Comparison of ENCODE assay signal across 1 cellular context in the genomic region with DNA sequence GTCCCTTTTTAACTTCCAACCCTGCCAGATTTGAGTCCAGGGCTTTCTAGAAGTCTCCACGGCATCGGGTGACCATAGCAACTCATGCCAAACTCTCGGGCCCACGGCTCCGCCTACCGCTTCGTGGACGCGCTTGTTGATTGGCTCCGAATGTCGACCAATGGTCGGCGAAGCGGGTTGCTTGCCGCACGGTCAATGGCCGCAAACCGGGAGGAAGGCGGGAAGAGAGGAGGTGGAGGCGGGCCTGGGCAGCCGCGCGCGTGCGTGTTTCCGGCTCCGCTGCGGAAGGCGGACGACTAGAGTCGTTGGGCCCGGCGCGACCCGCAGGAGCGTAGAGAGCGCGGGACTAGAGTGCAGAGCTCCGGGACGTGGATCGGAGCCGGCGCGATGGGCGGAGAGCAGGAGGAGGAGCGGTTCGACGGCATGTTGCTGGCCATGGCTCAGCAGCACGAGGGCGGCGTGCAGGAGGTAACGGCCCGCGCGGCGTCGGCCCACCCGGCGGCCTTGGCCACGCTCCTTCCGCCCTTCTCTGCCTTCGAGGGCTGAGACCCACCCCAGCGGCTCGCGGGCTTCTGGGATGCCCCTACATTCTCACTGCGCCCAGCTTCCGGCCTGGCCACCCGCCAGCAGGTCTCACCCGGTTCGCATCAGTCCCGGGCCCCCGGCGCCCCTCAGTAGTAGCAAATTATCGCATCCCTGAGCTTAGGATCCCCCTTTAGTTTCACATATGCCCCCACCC.
A peak's percentile ranks its signal among the peaks of the same experiment; 100 is the strongest.
TF ChIP-seq lines count a peak whose summit lies in the region.

A gene (plus strand): TSS at position 282 of the 739 bp plus-strand sequence. CDS start 106 bp downstream, at position 388.

TF ChIP-seq in K562, 482 proteins besides CTCF, POLR2A, EP300 and RAD21 (continued from another document and continues in another):
- TF ChIP-seq LEF1 (IDR thresholded peaks at IDR 0.05) (no peak), DDX20 (tag; IDR thresholded peaks at IDR 0.05; ENCODE audit: low read depth) (no peak), TAL1 (IDR thresholded peaks at IDR 0.05) (no peak), ZNF274 (IDR thresholded peaks at IDR 0.05; ENCODE audit: borderline replicate concordance, low read depth, low read length) (no peak), ZNF24 (IDR thresholded peaks at IDR 0.05) (no peak), YY1 (IDR thresholded peaks at IDR 0.05; ENCODE audit: borderline replicate concordance in 1 of 3, control insufficient read depth in 1 of 3, extremely low read depth in 1 of 3, insufficient read depth in 3 of 3, insufficient read length in 1 of 3, insufficient replicate concordance in 2 of 3, low read depth in 1 of 3, low read length in 2 of 3) (peak in 1 of 3 experiments; percentile 58), CREM (IDR thresholded peaks at IDR 0.05; ENCODE audit: low read depth) (peak; percentile 92), GATAD2A (IDR thresholded peaks at IDR 0.05) (peak; percentile 32; the same call in 1 of the 2 replicates), KLF10 (CRISPR knock-in tag; IDR thresholded peaks at IDR 0.05) (no peak), ZNF445 (CRISPR knock-in tag; IDR thresholded peaks at IDR 0.05; ENCODE audit: low read depth) (no peak), MED1 (CRISPR knock-in tag; IDR thresholded peaks at IDR 0.05; ENCODE audit: borderline replicate concordance) (no peak), WHSC1 (IDR thresholded peaks at IDR 0.05; ENCODE audit: low read length) (no peak), KHSRP (IDR thresholded peaks at IDR 0.05) (no peak), SMAD1 (IDR thresholded peaks at IDR 0.05; ENCODE audit: low read depth, low read length, partially characterized antibody) (peak; percentile 33), KLF13 (tag; IDR thresholded peaks at IDR 0.05; ENCODE audit: borderline replicate concordance, low read depth) (peak; percentile 56; the same call in 1 of the 2 replicates), MEF2A (IDR thresholded peaks at IDR 0.05; ENCODE audit: control insufficient read depth, low read depth, low read length) (no peak), ZFP36 (IDR thresholded peaks at IDR 0.05; ENCODE audit: low read depth, low read length, partially characterized antibody) (no peak), HOXB6 (CRISPR knock-in tag; IDR thresholded peaks at IDR 0.05; ENCODE audit: borderline replicate concordance) (no peak), KLF16 (IDR thresholded peaks at IDR 0.05) (no peak), ARHGAP35 (IDR thresholded peaks at IDR 0.05; ENCODE audit: partially characterized antibody) (no peak), DPF2 (IDR thresholded peaks at IDR 0.05) (no peak), NFRKB (IDR thresholded peaks at IDR 0.05; ENCODE audit: low read depth) (0 out of 2 replicates have a peak, but pooled peaks have one; percentile 40), SMC3 (conservative IDR thresholded peaks at IDR 0.05; ENCODE audit: insufficient read depth, low read depth, low read length) (no peak), MTF1 (CRISPR knock-in tag; IDR thresholded peaks at IDR 0.05; ENCODE audit: borderline replicate concordance) (no peak), HEY1 (CRISPR knock-in tag; IDR thresholded peaks at IDR 0.05; ENCODE audit: borderline replicate concordance) (no peak), ZNF766 (CRISPR knock-in tag; conservative IDR thresholded peaks at IDR 0.05) (no peak), ZNF212 (CRISPR knock-in tag; IDR thresholded peaks at IDR 0.05) (no peak), ZNF561 (CRISPR knock-in tag; conservative IDR thresholded peaks at IDR 0.05) (no peak)
- TF ChIP-seq, protein P1, sequence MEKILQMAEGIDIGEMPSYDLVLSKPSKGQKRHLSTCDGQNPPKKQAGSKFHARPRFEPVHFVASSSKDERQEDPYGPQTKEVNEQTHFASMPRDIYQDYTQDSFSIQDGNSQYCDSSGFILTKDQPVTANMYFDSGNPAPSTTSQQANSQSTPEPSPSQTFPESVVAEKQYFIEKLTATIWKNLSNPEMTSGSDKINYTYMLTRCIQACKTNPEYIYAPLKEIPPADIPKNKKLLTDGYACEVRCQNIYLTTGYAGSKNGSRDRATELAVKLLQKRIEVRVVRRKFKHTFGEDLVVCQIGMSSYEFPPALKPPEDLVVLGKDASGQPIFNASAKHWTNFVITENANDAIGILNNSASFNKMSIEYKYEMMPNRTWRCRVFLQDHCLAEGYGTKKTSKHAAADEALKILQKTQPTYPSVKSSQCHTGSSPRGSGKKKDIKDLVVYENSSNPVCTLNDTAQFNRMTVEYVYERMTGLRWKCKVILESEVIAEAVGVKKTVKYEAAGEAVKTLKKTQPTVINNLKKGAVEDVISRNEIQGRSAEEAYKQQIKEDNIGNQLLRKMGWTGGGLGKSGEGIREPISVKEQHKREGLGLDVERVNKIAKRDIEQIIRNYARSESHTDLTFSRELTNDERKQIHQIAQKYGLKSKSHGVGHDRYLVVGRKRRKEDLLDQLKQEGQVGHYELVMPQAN (IDR thresholded peaks at IDR 0.05; ENCODE audit: borderline replicate concordance): peak; percentile 94
- TF ChIP-seq, protein P2, sequence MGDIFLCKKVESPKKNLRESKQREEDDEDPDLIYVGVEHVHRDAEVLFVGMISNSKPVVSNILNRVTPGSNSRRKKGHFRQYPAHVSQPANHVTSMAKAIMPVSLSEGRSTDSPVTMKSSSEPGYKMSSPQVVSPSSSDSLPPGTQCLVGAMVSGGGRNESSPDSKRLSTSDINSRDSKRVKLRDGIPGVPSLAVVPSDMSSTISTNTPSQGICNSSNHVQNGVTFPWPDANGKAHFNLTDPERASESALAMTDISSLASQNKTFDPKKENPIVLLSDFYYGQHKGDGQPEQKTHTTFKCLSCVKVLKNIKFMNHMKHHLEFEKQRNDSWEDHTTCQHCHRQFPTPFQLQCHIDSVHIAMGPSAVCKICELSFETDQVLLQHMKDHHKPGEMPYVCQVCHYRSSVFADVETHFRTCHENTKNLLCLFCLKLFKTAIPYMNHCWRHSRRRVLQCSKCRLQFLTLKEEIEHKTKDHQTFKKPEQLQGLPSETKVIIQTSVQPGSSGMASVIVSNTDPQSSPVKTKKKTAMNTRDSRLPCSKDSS (IDR thresholded peaks at IDR 0.05; ENCODE audit: low read depth, partially characterized antibody): no peak
- TF ChIP-seq, protein P3, sequence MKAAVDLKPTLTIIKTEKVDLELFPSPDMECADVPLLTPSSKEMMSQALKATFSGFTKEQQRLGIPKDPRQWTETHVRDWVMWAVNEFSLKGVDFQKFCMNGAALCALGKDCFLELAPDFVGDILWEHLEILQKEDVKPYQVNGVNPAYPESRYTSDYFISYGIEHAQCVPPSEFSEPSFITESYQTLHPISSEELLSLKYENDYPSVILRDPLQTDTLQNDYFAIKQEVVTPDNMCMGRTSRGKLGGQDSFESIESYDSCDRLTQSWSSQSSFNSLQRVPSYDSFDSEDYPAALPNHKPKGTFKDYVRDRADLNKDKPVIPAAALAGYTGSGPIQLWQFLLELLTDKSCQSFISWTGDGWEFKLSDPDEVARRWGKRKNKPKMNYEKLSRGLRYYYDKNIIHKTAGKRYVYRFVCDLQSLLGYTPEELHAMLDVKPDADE (conservative IDR thresholded peaks at IDR 0.05; ENCODE audit: control insufficient read depth, low read depth, low read length): peak; percentile 81
- TF ChIP-seq, protein P4, sequence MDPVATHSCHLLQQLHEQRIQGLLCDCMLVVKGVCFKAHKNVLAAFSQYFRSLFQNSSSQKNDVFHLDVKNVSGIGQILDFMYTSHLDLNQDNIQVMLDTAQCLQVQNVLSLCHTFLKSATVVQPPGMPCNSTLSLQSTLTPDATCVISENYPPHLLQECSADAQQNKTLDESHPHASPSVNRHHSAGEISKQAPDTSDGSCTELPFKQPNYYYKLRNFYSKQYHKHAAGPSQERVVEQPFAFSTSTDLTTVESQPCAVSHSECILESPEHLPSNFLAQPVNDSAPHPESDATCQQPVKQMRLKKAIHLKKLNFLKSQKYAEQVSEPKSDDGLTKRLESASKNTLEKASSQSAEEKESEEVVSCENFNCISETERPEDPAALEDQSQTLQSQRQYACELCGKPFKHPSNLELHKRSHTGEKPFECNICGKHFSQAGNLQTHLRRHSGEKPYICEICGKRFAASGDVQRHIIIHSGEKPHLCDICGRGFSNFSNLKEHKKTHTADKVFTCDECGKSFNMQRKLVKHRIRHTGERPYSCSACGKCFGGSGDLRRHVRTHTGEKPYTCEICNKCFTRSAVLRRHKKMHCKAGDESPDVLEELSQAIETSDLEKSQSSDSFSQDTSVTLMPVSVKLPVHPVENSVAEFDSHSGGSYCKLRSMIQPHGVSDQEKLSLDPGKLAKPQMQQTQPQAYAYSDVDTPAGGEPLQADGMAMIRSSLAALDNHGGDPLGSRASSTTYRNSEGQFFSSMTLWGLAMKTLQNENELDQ (CRISPR knock-in tag; IDR thresholded peaks at IDR 0.05; ENCODE audit: borderline replicate concordance): no peak
- TF ChIP-seq, protein P5, sequence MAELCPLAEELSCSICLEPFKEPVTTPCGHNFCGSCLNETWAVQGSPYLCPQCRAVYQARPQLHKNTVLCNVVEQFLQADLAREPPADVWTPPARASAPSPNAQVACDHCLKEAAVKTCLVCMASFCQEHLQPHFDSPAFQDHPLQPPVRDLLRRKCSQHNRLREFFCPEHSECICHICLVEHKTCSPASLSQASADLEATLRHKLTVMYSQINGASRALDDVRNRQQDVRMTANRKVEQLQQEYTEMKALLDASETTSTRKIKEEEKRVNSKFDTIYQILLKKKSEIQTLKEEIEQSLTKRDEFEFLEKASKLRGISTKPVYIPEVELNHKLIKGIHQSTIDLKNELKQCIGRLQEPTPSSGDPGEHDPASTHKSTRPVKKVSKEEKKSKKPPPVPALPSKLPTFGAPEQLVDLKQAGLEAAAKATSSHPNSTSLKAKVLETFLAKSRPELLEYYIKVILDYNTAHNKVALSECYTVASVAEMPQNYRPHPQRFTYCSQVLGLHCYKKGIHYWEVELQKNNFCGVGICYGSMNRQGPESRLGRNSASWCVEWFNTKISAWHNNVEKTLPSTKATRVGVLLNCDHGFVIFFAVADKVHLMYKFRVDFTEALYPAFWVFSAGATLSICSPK (IDR thresholded peaks at IDR 0.05; ENCODE audit: borderline replicate concordance): no peak
- TF ChIP-seq, protein P6, sequence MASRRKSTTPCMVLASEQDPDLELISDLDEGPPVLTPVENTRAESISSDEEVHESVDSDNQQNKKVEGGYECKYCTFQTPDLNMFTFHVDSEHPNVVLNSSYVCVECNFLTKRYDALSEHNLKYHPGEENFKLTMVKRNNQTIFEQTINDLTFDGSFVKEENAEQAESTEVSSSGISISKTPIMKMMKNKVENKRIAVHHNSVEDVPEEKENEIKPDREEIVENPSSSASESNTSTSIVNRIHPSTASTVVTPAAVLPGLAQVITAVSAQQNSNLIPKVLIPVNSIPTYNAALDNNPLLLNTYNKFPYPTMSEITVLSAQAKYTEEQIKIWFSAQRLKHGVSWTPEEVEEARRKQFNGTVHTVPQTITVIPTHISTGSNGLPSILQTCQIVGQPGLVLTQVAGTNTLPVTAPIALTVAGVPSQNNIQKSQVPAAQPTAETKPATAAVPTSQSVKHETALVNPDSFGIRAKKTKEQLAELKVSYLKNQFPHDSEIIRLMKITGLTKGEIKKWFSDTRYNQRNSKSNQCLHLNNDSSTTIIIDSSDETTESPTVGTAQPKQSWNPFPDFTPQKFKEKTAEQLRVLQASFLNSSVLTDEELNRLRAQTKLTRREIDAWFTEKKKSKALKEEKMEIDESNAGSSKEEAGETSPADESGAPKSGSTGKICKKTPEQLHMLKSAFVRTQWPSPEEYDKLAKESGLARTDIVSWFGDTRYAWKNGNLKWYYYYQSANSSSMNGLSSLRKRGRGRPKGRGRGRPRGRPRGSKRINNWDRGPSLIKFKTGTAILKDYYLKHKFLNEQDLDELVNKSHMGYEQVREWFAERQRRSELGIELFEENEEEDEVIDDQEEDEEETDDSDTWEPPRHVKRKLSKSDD (conservative IDR thresholded peaks at IDR 0.05; ENCODE audit: low read length): no peak
- TF ChIP-seq, protein P7, sequence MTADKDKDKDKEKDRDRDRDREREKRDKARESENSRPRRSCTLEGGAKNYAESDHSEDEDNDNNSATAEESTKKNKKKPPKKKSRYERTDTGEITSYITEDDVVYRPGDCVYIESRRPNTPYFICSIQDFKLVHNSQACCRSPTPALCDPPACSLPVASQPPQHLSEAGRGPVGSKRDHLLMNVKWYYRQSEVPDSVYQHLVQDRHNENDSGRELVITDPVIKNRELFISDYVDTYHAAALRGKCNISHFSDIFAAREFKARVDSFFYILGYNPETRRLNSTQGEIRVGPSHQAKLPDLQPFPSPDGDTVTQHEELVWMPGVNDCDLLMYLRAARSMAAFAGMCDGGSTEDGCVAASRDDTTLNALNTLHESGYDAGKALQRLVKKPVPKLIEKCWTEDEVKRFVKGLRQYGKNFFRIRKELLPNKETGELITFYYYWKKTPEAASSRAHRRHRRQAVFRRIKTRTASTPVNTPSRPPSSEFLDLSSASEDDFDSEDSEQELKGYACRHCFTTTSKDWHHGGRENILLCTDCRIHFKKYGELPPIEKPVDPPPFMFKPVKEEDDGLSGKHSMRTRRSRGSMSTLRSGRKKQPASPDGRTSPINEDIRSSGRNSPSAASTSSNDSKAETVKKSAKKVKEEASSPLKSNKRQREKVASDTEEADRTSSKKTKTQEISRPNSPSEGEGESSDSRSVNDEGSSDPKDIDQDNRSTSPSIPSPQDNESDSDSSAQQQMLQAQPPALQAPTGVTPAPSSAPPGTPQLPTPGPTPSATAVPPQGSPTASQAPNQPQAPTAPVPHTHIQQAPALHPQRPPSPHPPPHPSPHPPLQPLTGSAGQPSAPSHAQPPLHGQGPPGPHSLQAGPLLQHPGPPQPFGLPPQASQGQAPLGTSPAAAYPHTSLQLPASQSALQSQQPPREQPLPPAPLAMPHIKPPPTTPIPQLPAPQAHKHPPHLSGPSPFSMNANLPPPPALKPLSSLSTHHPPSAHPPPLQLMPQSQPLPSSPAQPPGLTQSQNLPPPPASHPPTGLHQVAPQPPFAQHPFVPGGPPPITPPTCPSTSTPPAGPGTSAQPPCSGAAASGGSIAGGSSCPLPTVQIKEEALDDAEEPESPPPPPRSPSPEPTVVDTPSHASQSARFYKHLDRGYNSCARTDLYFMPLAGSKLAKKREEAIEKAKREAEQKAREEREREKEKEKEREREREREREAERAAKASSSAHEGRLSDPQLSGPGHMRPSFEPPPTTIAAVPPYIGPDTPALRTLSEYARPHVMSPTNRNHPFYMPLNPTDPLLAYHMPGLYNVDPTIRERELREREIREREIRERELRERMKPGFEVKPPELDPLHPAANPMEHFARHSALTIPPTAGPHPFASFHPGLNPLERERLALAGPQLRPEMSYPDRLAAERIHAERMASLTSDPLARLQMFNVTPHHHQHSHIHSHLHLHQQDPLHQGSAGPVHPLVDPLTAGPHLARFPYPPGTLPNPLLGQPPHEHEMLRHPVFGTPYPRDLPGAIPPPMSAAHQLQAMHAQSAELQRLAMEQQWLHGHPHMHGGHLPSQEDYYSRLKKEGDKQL (CRISPR knock-in tag; IDR thresholded peaks at IDR 0.05; ENCODE audit: borderline replicate concordance): 0 out of 2 replicates have a peak, but pooled peaks have one; percentile 70
- TF ChIP-seq, protein P8, sequence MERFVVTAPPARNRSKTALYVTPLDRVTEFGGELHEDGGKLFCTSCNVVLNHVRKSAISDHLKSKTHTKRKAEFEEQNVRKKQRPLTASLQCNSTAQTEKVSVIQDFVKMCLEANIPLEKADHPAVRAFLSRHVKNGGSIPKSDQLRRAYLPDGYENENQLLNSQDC (CRISPR knock-in tag; IDR thresholded peaks at IDR 0.05): no peak
